Comparison of ENCODE assay signal across 21 cellular contexts in genomic region chr5:64834611-64835010, GRCh38.
DNase-seq lines count a peak whose midpoint lies in the region; ATAC-seq and TF ChIP-seq lines count a peak whose summit lies in the region.
"Had no signal": no experiment of that assay in that cellular context is flagged by ENCODE, and none has a peak within 500 bp of the region (broad histone marks: within the 10 kb centered on the region; RNA-seq: fewer than 3 reads in every experiment).

No MANE protein-coding gene starts in this region.

- POLR2A ChIA-PET in MCF 10A (lab: Yijun Ruan, JAX), result no interaction called here

- H3K4me3 Mint-ChIP-seq in MCF 10A (ENCODE audit: unreplicated experiment) (no peak overlapping the region), mesothelial cell of epicardium (peak overlapping the region; percentile 20)
- H3K4me3 Mint-ChIP-seq: CD4-positive, alpha-beta T cell had no signal

- H3K9me3 Mint-ChIP-seq in MCF 10A (ENCODE audit: unreplicated experiment), result no peaks in the 10 kb centered on the region
- H3K9me3 Mint-ChIP-seq in mesothelial cell of epicardium, result peaks cover 5% of the 10 kb centered on the region
- H3K9me3 Mint-ChIP-seq: CD4-positive, alpha-beta T cell had no signal

- no peak for TF ChIP-seq POLR2A in breast epithelium (IDR thresholded peaks at IDR 0.05)

- H3K4me1 Mint-ChIP-seq in MCF 10A (ENCODE audit: insufficient read depth, unreplicated experiment) (peaks cover 6% of the 10 kb centered on the region), mesothelial cell of epicardium (peaks cover 26% of the 10 kb centered on the region)

- ATAC-seq in GM21786 (IDR thresholded peaks at IDR 0.05; ENCODE audit: unreplicated experiment) (no peak), mucosa of descending colon (no peak), GM18873 (IDR thresholded peaks at IDR 0.05; ENCODE audit: low FRiP score, unreplicated experiment) (no peak)
- ATAC-seq: HCT116, Panc1, Right ventricle myocardium inferior had no signal

- no peaks in the 10 kb centered on the region for H3K4me1 ChIP-seq in breast epithelium
- H3K4me1 ChIP-seq in urinary bladder (ENCODE audit: insufficient read depth), result no peaks in the 10 kb centered on the region
- no peaks in the 10 kb centered on the region for H3K4me1 ChIP-seq in mucosa of descending colon (ENCODE audit: low read depth)
- H3K4me1 ChIP-seq: BE2C had no signal

- no peak overlapping the region for H3K4me3 ChIP-seq in breast epithelium
- no peak overlapping the region for H3K4me3 ChIP-seq in epithelial cell of esophagus (ENCODE audit: low read length)
- no peak overlapping the region for H3K4me3 ChIP-seq in urinary bladder (ENCODE audit: low read depth, low read length)
- H3K4me3 ChIP-seq in mucosa of descending colon, result no peak overlapping the region
- H3K4me3 ChIP-seq: MG63 had no signal

- H3K27ac ChIP-seq in breast epithelium (no peak overlapping the region), urinary bladder (ENCODE audit: low read depth) (peak overlapping the region; percentile 10)
- H3K27ac ChIP-seq: 22Rv1, KMS-11 had no signal

- intact Hi-C loops in MCF 10A (cut with micrococcal nuclease), result no loop called here
- intact Hi-C loops in breast epithelium (cut with DNase I; ENCODE audit: low total_unique reads), result no loop called here
- intact Hi-C loops in mucosa of descending colon (cut with DNase I, micrococcal nuclease), result no loop called here

- DNase-seq in MCF 10A (ENCODE audit: unreplicated experiment), result peak; percentile 6
- no peak for DNase-seq in breast epithelium (ENCODE audit: low spot score in 2 of 2)
- DNase-seq in epithelial cell of esophagus (ENCODE audit: low read depth), result peak; percentile 26
- DNase-seq in mesothelial cell of epicardium (ENCODE audit: low spot score in 2 of 2, unreplicated experiment in 2 of 2), result no peak
- no peak for DNase-seq in mucosa of descending colon
- DNase-seq: BE2C; CD4-positive, alpha-beta T cell; DMS79; MG63; NCI-H1092; NCI-H146; NCI-H2081; NCI-H510A treated with DMSO at 0.1 percent for 48 hours had no signal

- no peaks in the 10 kb centered on the region for H3K27me3 ChIP-seq in breast epithelium
- H3K27me3 ChIP-seq: BE2C, MG63 had no signal

- TF ChIP-seq CTCF in MCF 10A (IDR thresholded peaks at IDR 0.05; ENCODE audit: unreplicated experiment) (no peak), breast epithelium (IDR thresholded peaks at IDR 0.05) (no peak), epithelial cell of esophagus (IDR thresholded peaks at IDR 0.05; ENCODE audit: insufficient read depth, low read depth, low read length, missing control alignments) (no peak), mesothelial cell of epicardium (IDR thresholded peaks at IDR 0.05; ENCODE audit: unreplicated experiment) (no peak), mucosa of descending colon (IDR thresholded peaks at IDR 0.05) (no peak)

- CTCF ChIA-PET in MCF 10A (lab: Yijun Ruan, JAX), result no interaction called here

- no TSS peak for BruUV-seq in MCF 10A (replicated peaks; lab: Mats Ljungman, UMichigan)

- no peaks in the 10 kb centered on the region for H3K36me3 ChIP-seq in breast epithelium
- no peaks in the 10 kb centered on the region for H3K36me3 ChIP-seq in urinary bladder (ENCODE audit: insufficient read depth)
- H3K36me3 ChIP-seq in mucosa of descending colon (ENCODE audit: low read depth), result no peaks in the 10 kb centered on the region
- H3K36me3 ChIP-seq: BE2C, MG63 had no signal

- no peaks in the 10 kb centered on the region for H3K27me3 Mint-ChIP-seq in MCF 10A (ENCODE audit: insufficient read depth, unreplicated experiment)
- no peaks in the 10 kb centered on the region for H3K27me3 Mint-ChIP-seq in mesothelial cell of epicardium (ENCODE audit: low read depth)
- H3K27me3 Mint-ChIP-seq: CD4-positive, alpha-beta T cell had no signal

- H3K9me3 ChIP-seq in breast epithelium (no peaks in the 10 kb centered on the region), mucosa of descending colon (no peaks in the 10 kb centered on the region)
- H3K9me3 ChIP-seq: BE2C, MG63 had no signal

- no peak overlapping the region for H3K27ac Mint-ChIP-seq in MCF 10A (ENCODE audit: low read depth, unreplicated experiment)
- H3K27ac Mint-ChIP-seq in mesothelial cell of epicardium, result peak overlapping the region; percentile 94
- H3K27ac Mint-ChIP-seq: CD4-positive, alpha-beta T cell had no signal

- peaks cover 5% of the 10 kb centered on the region for H3K36me3 Mint-ChIP-seq in MCF 10A (ENCODE audit: insufficient read depth, unreplicated experiment)
- H3K36me3 Mint-ChIP-seq in mesothelial cell of epicardium, result peaks cover 11% of the 10 kb centered on the region

- WGBS in urinary bladder, result 28% methylated on average over 1 of the region's 1 CpG

Comparison
In these comparisons a context has a peak if more than half of its experiments do, and no peak if none do; other contexts are left out.
1. DNase-seq: peak in MCF 10A (single experiment) and epithelial cell of esophagus (single experiment); none in breast epithelium (0 of 2), mesothelial cell of epicardium (0 of 2) and mucosa of descending colon (0 of 3).